In genomic region chr9:72509635-72510034, GRCh38 we compare ENCODE assay signal across 8 cellular contexts. TPM values are rescaled to one million over a fixed set of nuclear protein-coding genes. Genes with fewer than 3 reads are reported as not detected.
DNase-seq lines count a peak whose midpoint lies in the region; ATAC-seq and TF ChIP-seq lines count a peak whose summit lies in the region.

No MANE protein-coding gene starts in this region.

- TF ChIP-seq POLR2A in tibial nerve (IDR thresholded peaks at IDR 0.05) = no peak

- H3K4me3 ChIP-seq in tibial nerve = no peak overlapping the region

- peak overlapping the region; percentile 29 for H3K27ac Mint-ChIP-seq in type B pancreatic cell

- peak overlapping the region; percentile 33 for H3K4me3 Mint-ChIP-seq in activated T-cell treated with anti-CD3 and anti-CD28 coated beads, Interleukin-2, amount 50 U/mL, for 4 hours
- H3K4me3 Mint-ChIP-seq in type B pancreatic cell = no peak overlapping the region

- H3K9me3 Mint-ChIP-seq in activated T-cell treated with anti-CD3 and anti-CD28 coated beads, Interleukin-2, amount 50 U/mL, for 4 hours = no peaks in the 10 kb centered on the region
- H3K9me3 Mint-ChIP-seq in type B pancreatic cell = no peaks in the 10 kb centered on the region

- H3K36me3 Mint-ChIP-seq in activated T-cell treated with anti-CD3 and anti-CD28 coated beads, Interleukin-2, amount 50 U/mL, for 4 hours (ENCODE audit: insufficient read depth) = no peaks in the 10 kb centered on the region
- no peaks in the 10 kb centered on the region for H3K36me3 Mint-ChIP-seq in type B pancreatic cell

- no peaks in the 10 kb centered on the region for H3K9me3 ChIP-seq in tibial nerve

- no peak overlapping the region for H3K27ac ChIP-seq in tibial nerve

- TF ChIP-seq EP300 in tibial nerve (IDR thresholded peaks at IDR 0.05) = no peak

- no peaks in the 10 kb centered on the region for H3K36me3 ChIP-seq in tibial nerve

- peaks cover 15% of the 10 kb centered on the region for H3K4me1 Mint-ChIP-seq in activated T-cell treated with anti-CD3 and anti-CD28 coated beads, Interleukin-2, amount 50 U/mL, for 4 hours (ENCODE audit: low read depth)
- H3K4me1 Mint-ChIP-seq in type B pancreatic cell (ENCODE audit: unreplicated experiment) = peaks cover 8% of the 10 kb centered on the region

- ATAC-seq in activated T-cell treated with anti-CD3 and anti-CD28 coated beads, Interleukin-2, amount 50 U/mL, for 4 hours = peak; percentile 69 to 84
- ATAC-seq in HG03095 (IDR thresholded peaks at IDR 0.05; ENCODE audit: unreplicated experiment) (peak; percentile 92), esophagus mucosa (no peak)

- no peaks in the 10 kb centered on the region for H3K27me3 ChIP-seq in tibial nerve

- DNase-seq in activated T-cell treated with anti-CD3 and anti-CD28 coated beads, Interleukin-2, amount 50 U/mL, for 4 hours = no peak
- no peak for DNase-seq in activated T-cell treated with anti-CD3 and anti-CD28 coated beads, Interleukin-2, amount 50 U/mL, for 1 hour
- DNase-seq in amniotic epithelial cell (ENCODE audit: low read depth) (peak; percentile 37), type B pancreatic cell (ENCODE audit: extremely low spot score, unreplicated experiment) (no peak), GF-D8 (lab: John Stamatoyannopoulos, UW) (no peak), tibial nerve (ENCODE audit: low spot score in 2 of 2) (no peak)

- WGBS in tibial nerve, 2 donors = 51 to 58% methylated on average over 1 of the region's 1 CpG

- H3K27me3 Mint-ChIP-seq in activated T-cell treated with anti-CD3 and anti-CD28 coated beads, Interleukin-2, amount 50 U/mL, for 4 hours (ENCODE audit: low read depth) = no peaks in the 10 kb centered on the region
- no peaks in the 10 kb centered on the region for H3K27me3 Mint-ChIP-seq in type B pancreatic cell

- peaks cover 0 to 9% (median 3%) of the 10 kb centered on the region in 4 donors for H3K4me1 ChIP-seq in tibial nerve

- no peak for TF ChIP-seq CTCF in type B pancreatic cell (conservative IDR thresholded peaks at IDR 0.05)
- no peak for TF ChIP-seq CTCF in tibial nerve (IDR thresholded peaks at IDR 0.05)

RNA-seq across cellular contexts. Expression of gene TMC1, which starts 11.8 kb away (rescaled TPM):
- total RNA-seq in activated T-cell treated with anti-CD3 and anti-CD28 coated beads, Interleukin-2, amount 50 U/mL, for 4 hours = not detected
- total RNA-seq in type B pancreatic cell (ENCODE audit: low replicate concordance) (not detected in 2 replicates), esophagus mucosa (3.3 TPM), tibial nerve (1 to 10 TPM in 1 of 4 donors, under 1 TPM in 2, not detected in 1; 0.30 to 2.3 (median 0.44) TPM)
